Comparison of ENCODE assay signal across 23 cellular contexts in the genomic region with DNA sequence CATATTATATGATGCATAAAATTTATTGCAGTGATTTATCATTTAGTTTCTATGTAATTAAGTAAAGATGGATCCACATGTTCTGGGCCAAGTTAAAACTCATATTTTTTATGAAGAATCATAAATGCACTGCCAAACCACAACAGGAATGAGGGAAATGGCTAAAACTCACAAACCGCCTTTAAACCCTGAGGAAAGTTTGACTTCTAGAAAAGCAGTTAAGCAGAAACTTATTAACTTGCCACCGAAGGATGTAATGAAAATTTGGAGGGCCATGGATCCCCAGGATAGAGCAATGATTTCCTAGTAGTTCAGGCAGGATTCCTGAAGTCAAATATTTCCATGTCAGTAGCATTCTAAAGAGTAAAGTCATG.
A peak's percentile ranks its signal among the peaks of the same experiment; 100 is the strongest.
DNase-seq lines count a peak whose midpoint lies in the region; ATAC-seq and TF ChIP-seq lines count a peak whose summit lies in the region.
"Had no signal": no experiment of that assay in that cellular context is flagged by ENCODE, and none has a peak within 500 bp of the region (broad histone marks: within the 10 kb centered on the region; RNA-seq: fewer than 3 reads in every experiment).

No MANE protein-coding gene starts in this region.

- no peaks in the 10 kb centered on the region for H3K79me2 ChIP-seq in SK-N-SH (ENCODE audit: insufficient read depth)

- peak overlapping the region; percentile 30; the same call in 1 of the 2 replicates for H3K9ac ChIP-seq in SK-N-SH
- H3K9ac ChIP-seq: BLaER1 had no signal

- CTCF ChIA-PET in SK-N-SH (lab: Yijun Ruan, JAX), result no interaction called here
- CTCF ChIA-PET in naive thymus-derived CD4-positive, alpha-beta T cell (lab: Charles Lee), result no interaction called here

- peak overlapping the region in 1 of 2 experiments; percentile 96; a peak in 2 of 4 replicates for H3K27ac ChIP-seq in SK-N-SH (ENCODE audit: low read depth in 2 of 2, low read length in 1 of 2)
- H3K27ac ChIP-seq in naive thymus-derived CD4-positive, alpha-beta T cell (ENCODE audit: low read depth, low read length), result no peak overlapping the region
- H3K27ac ChIP-seq: BLaER1, colonic mucosa, VCaP had no signal

- TF ChIP-seq EP300 in SK-N-SH (IDR thresholded peaks at IDR 0.05; ENCODE audit: borderline replicate concordance in 1 of 2, low read depth in 1 of 2, low read length in 1 of 2), result peak in 1 of 2 experiments; percentile 71; a peak in 1 of 4 replicates

- H3K27me3 ChIP-seq in SK-N-SH (ENCODE audit: insufficient read depth), result no peaks in the 10 kb centered on the region
- H3K27me3 ChIP-seq in naive thymus-derived CD4-positive, alpha-beta T cell (ENCODE audit: control insufficient read depth in 2 of 2, insufficient read depth in 2 of 2, low read length in 2 of 2), result no peaks in the 10 kb centered on the region
- H3K27me3 ChIP-seq: BLaER1, colonic mucosa had no signal

- H3K27ac Mint-ChIP-seq in naive thymus-derived CD4-positive, alpha-beta T cell, result no peak overlapping the region
- H3K27ac Mint-ChIP-seq: activated T-helper 2 cell treated with anti-CD3 and anti-CD28 coated beads, Interferon-gamma antibody, Interleukin-2, Interleukin-4, amounts not matched to agents 10 μg/mL and 5 μg/mL and 100 μg/mL, durations not matched to agents 14 hours and 24 hours and 36 hours had no signal

- H3K4me3 ChIP-seq in SK-N-SH (ENCODE audit: low read depth in 2 of 2, low read length in 1 of 2), result peak overlapping the region in 1 of 2 experiments; percentile 32; a peak in 2 of 4 replicates
- no peak overlapping the region for H3K4me3 ChIP-seq in naive thymus-derived CD4-positive, alpha-beta T cell (ENCODE audit: low read length)
- H3K4me3 ChIP-seq: BLaER1, colonic mucosa had no signal

- no peaks in the 10 kb centered on the region for H3K9me2 ChIP-seq in SK-N-SH

- 30% methylated on average over 2 of the region's 2 CpGs for WGBS in SK-N-SH (ENCODE audit: low lambda C conversion rate)

- H3K4me3 Mint-ChIP-seq in naive thymus-derived CD4-positive, alpha-beta T cell, result no peak overlapping the region

- no peak for TF ChIP-seq RAD21 in SK-N-SH (IDR thresholded peaks at IDR 0.05; ENCODE audit: low read length)

- peaks cover 0 to 10% (median 0%) of the 10 kb centered on the region in 5 donors for H3K27me3 Mint-ChIP-seq in naive thymus-derived CD4-positive, alpha-beta T cell

- H2AFZ ChIP-seq in SK-N-SH (ENCODE audit: low read depth), result peak overlapping the region; percentile 15; the same call in 1 of the 2 replicates

- DNase-seq in GM03348 (ENCODE audit: low spot score) (peak; percentile 37), SK-N-SH (no peak), fibroblast of gingiva (ENCODE audit: low read depth) (peak; percentile 66), sciatic nerve (ENCODE audit: low spot score) (no peak), DMS53 treated with DMSO at 0.1 percent for 48 hours (lab: John Stamatoyannopoulos, UW; ENCODE audit: unreplicated experiment) (no peak), RPMI8226 (no peak)
- DNase-seq in naive thymus-derived CD4-positive, alpha-beta T cell, result no peak
- DNase-seq: activated CD8-positive, alpha-beta memory T cell treated with anti-CD3 and anti-CD28 coated beads for 24 hours; amygdala; colonic mucosa; DMS 273 treated with DMSO at 0.1 percent for 48 hours; erythroblast; hippocampal formation; left cardiac atrium; NCI-H1417 treated with DMSO at 0.1 percent for 48 hours; NCI-H2171 treated with DMSO at 0.1 percent for 48 hours; NCI-H82; stimulated activated CD4-positive, alpha-beta T cell treated with anti-CD3 and anti-CD28 coated beads, Interleukin-4, amount 100 ng/mL, for 4 hours; T-helper 1 cell had no signal

- H3K36me3 ChIP-seq in SK-N-SH (replicated peaks in 1 of 2; ENCODE audit: control insufficient read depth in 1 of 2, insufficient read depth in 2 of 2, low read length in 1 of 2), result no peaks in the 10 kb centered on the region
- no peaks in the 10 kb centered on the region for H3K36me3 ChIP-seq in naive thymus-derived CD4-positive, alpha-beta T cell (ENCODE audit: control insufficient read depth in 2 of 3, insufficient read depth in 3 of 3, low read length in 3 of 3)
- H3K36me3 ChIP-seq: BLaER1, colonic mucosa had no signal

- peaks cover 0 to 9% of the 10 kb centered on the region in 2 experiments; a peak in 1 of 4 replicates for H3K4me1 ChIP-seq in SK-N-SH (ENCODE audit: control insufficient read depth in 1 of 2, insufficient read depth in 2 of 2, low read depth in 1 of 2, low read length in 1 of 2)
- H3K4me1 ChIP-seq in naive thymus-derived CD4-positive, alpha-beta T cell (ENCODE audit: control insufficient read depth in 2 of 2, insufficient read depth in 2 of 2, low read length in 2 of 2), result no peaks in the 10 kb centered on the region
- H3K4me1 ChIP-seq: BLaER1, colonic mucosa had no signal

- peak; percentile 63 for ATAC-seq in sciatic nerve
- no peak for ATAC-seq in naive thymus-derived CD4-positive, alpha-beta T cell
- ATAC-seq in HG02798 (IDR thresholded peaks at IDR 0.05; ENCODE audit: poor library complexity, unreplicated experiment), result no peak

- H4K20me1 ChIP-seq in SK-N-SH (ENCODE audit: insufficient read depth), result no peaks in the 10 kb centered on the region
- H4K20me1 ChIP-seq: BLaER1 had no signal

- peak overlapping the region; percentile 65; the same call in 1 of the 2 replicates for H3K4me2 ChIP-seq in SK-N-SH
- H3K4me2 ChIP-seq: BLaER1 had no signal

- no peaks in the 10 kb centered on the region for H3K36me3 Mint-ChIP-seq in naive thymus-derived CD4-positive, alpha-beta T cell

- peaks cover 0 to 8% (median 0%) of the 10 kb centered on the region in 7 donors for H3K4me1 Mint-ChIP-seq in naive thymus-derived CD4-positive, alpha-beta T cell

- POLR2A ChIA-PET in SK-N-SH (lab: Yijun Ruan, JAX), result no interaction called here
- POLR2A ChIA-PET in naive thymus-derived CD4-positive, alpha-beta T cell (lab: Charles Lee), result no interaction called here

- H3K9me3 Mint-ChIP-seq in naive thymus-derived CD4-positive, alpha-beta T cell, result no peaks in the 10 kb centered on the region
- H3K9me3 Mint-ChIP-seq: activated T-helper 2 cell treated with anti-CD3 and anti-CD28 coated beads, Interferon-gamma antibody, Interleukin-2, Interleukin-4, amounts not matched to agents 10 μg/mL and 5 μg/mL and 100 μg/mL, durations not matched to agents 14 hours and 24 hours and 36 hours had no signal

- H3K9me3 ChIP-seq in SK-N-SH, result no peaks in the 10 kb centered on the region
- H3K9me3 ChIP-seq in naive thymus-derived CD4-positive, alpha-beta T cell (ENCODE audit: control insufficient read depth in 2 of 3, low read length in 3 of 3), result no peaks in the 10 kb centered on the region
- H3K9me3 ChIP-seq: BLaER1, colonic mucosa had no signal

- H3F3A ChIP-seq in SK-N-SH (replicated peaks; ENCODE audit: insufficient read depth), result peaks cover 25% of the 10 kb centered on the region

- intact Hi-C loops in sciatic nerve (cut with DNase I), result no loop called here
- intact Hi-C loops in naive thymus-derived CD4-positive, alpha-beta T cell (cut with micrococcal nuclease), result no loop called here

- no peak for TF ChIP-seq CTCF in SK-N-SH (IDR thresholded peaks at IDR 0.05)

TF ChIP-seq in SK-N-SH, 30 proteins besides CTCF, POLR2A, EP300 and RAD21:
- TF ChIP-seq ELF1 (IDR thresholded peaks at IDR 0.05), result no peak
- TF ChIP-seq FOSL2 (IDR thresholded peaks at IDR 0.05; ENCODE audit: borderline replicate concordance, low read depth), result peak; percentile 45; the same call in 1 of the 2 replicates
- TF ChIP-seq TEAD4 (IDR thresholded peaks at IDR 0.05; ENCODE audit: borderline replicate concordance, insufficient read depth), result peak; percentile 44; the same call in 1 of the 2 replicates
- TF ChIP-seq POLR2AphosphoS5 (IDR thresholded peaks at IDR 0.05; ENCODE audit: low read depth, low read length), result peak; percentile 35; the same call in 1 of the 2 replicates
- TF ChIP-seq SMC3 (IDR thresholded peaks at IDR 0.05; ENCODE audit: low read depth, low read length), result no peak
- peak; percentile 41; the same call in 1 of the 2 replicates for TF ChIP-seq JUND (IDR thresholded peaks at IDR 0.05)
- TF ChIP-seq, protein P1, sequence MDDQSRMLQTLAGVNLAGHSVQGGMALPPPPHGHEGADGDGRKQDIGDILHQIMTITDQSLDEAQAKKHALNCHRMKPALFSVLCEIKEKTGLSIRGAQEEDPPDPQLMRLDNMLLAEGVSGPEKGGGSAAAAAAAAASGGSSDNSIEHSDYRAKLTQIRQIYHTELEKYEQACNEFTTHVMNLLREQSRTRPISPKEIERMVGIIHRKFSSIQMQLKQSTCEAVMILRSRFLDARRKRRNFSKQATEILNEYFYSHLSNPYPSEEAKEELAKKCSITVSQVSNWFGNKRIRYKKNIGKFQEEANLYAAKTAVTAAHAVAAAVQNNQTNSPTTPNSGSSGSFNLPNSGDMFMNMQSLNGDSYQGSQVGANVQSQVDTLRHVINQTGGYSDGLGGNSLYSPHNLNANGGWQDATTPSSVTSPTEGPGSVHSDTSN (IDR thresholded peaks at IDR 0.05), result peak; percentile 58; the same call in 1 of the 2 replicates
- peak; percentile 81 for TF ChIP-seq TCF12 (IDR thresholded peaks at IDR 0.05)
- peak; percentile 82 for TF ChIP-seq NFIC (IDR thresholded peaks at IDR 0.05; ENCODE audit: borderline replicate concordance)

Comparison
In these comparisons a context has a peak if more than half of its experiments do, and no peak if none do; other contexts are left out.
1. DNase-seq: peak in GM03348 (single experiment) and fibroblast of gingiva (single experiment); none in SK-N-SH (single experiment), sciatic nerve (single experiment), naive thymus-derived CD4-positive, alpha-beta T cell (0 of 9), DMS53 treated with DMSO at 0.1 percent for 48 hours (single experiment) and RPMI8226 (single experiment).